Comparison of ENCODE assay signal across 1 cellular context in the genomic region with DNA sequence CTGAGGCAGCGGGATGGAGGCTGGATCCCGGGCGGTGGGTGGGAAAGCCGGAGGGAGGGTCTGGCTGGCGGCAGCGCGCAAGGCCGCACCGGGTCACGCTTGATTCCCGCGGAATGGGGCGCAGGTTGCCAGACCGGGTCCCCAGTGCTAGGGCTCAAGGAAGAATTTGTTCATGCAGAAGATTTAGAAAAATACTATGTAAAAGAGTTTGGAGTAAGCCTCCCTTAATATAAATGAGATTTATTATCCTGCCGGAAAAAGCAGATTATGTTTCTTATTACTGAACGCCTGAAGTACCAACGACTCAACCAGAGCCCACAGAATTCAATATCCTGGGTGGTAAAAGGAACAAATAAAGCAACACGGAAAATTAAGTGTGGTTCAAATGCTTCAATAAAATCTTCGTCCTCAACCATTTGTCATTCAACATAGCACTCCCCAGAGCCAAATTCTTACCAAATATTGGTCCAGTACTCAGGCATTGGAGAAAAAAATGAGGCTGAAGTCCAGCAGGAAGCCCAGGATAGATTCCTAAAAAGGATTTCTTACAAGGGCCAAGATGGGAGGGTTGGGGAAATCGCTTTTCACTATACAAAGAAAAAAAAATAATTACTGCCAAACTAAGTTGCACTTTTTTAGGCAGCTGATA.
TF ChIP-seq lines count a peak whose summit lies in the region.

No MANE protein-coding gene starts in this region.

TF ChIP-seq in H1, 55 proteins besides CTCF, POLR2A, EP300 and RAD21 (continued from another document):
- TF ChIP-seq, protein P1, sequence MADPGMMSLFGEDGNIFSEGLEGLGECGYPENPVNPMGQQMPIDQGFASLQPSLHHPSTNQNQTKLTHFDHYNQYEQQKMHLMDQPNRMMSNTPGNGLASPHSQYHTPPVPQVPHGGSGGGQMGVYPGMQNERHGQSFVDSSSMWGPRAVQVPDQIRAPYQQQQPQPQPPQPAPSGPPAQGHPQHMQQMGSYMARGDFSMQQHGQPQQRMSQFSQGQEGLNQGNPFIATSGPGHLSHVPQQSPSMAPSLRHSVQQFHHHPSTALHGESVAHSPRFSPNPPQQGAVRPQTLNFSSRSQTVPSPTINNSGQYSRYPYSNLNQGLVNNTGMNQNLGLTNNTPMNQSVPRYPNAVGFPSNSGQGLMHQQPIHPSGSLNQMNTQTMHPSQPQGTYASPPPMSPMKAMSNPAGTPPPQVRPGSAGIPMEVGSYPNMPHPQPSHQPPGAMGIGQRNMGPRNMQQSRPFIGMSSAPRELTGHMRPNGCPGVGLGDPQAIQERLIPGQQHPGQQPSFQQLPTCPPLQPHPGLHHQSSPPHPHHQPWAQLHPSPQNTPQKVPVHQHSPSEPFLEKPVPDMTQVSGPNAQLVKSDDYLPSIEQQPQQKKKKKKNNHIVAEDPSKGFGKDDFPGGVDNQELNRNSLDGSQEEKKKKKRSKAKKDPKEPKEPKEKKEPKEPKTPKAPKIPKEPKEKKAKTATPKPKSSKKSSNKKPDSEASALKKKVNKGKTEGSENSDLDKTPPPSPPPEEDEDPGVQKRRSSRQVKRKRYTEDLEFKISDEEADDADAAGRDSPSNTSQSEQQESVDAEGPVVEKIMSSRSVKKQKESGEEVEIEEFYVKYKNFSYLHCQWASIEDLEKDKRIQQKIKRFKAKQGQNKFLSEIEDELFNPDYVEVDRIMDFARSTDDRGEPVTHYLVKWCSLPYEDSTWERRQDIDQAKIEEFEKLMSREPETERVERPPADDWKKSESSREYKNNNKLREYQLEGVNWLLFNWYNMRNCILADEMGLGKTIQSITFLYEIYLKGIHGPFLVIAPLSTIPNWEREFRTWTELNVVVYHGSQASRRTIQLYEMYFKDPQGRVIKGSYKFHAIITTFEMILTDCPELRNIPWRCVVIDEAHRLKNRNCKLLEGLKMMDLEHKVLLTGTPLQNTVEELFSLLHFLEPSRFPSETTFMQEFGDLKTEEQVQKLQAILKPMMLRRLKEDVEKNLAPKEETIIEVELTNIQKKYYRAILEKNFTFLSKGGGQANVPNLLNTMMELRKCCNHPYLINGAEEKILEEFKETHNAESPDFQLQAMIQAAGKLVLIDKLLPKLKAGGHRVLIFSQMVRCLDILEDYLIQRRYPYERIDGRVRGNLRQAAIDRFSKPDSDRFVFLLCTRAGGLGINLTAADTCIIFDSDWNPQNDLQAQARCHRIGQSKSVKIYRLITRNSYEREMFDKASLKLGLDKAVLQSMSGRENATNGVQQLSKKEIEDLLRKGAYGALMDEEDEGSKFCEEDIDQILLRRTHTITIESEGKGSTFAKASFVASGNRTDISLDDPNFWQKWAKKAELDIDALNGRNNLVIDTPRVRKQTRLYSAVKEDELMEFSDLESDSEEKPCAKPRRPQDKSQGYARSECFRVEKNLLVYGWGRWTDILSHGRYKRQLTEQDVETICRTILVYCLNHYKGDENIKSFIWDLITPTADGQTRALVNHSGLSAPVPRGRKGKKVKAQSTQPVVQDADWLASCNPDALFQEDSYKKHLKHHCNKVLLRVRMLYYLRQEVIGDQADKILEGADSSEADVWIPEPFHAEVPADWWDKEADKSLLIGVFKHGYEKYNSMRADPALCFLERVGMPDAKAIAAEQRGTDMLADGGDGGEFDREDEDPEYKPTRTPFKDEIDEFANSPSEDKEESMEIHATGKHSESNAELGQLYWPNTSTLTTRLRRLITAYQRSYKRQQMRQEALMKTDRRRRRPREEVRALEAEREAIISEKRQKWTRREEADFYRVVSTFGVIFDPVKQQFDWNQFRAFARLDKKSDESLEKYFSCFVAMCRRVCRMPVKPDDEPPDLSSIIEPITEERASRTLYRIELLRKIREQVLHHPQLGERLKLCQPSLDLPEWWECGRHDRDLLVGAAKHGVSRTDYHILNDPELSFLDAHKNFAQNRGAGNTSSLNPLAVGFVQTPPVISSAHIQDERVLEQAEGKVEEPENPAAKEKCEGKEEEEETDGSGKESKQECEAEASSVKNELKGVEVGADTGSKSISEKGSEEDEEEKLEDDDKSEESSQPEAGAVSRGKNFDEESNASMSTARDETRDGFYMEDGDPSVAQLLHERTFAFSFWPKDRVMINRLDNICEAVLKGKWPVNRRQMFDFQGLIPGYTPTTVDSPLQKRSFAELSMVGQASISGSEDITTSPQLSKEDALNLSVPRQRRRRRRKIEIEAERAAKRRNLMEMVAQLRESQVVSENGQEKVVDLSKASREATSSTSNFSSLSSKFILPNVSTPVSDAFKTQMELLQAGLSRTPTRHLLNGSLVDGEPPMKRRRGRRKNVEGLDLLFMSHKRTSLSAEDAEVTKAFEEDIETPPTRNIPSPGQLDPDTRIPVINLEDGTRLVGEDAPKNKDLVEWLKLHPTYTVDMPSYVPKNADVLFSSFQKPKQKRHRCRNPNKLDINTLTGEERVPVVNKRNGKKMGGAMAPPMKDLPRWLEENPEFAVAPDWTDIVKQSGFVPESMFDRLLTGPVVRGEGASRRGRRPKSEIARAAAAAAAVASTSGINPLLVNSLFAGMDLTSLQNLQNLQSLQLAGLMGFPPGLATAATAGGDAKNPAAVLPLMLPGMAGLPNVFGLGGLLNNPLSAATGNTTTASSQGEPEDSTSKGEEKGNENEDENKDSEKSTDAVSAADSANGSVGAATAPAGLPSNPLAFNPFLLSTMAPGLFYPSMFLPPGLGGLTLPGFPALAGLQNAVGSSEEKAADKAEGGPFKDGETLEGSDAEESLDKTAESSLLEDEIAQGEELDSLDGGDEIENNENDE (IDR thresholded peaks at IDR 0.05; ENCODE audit: insufficient replicate concordance, low read length) = no peak
- TF ChIP-seq, protein P2, sequence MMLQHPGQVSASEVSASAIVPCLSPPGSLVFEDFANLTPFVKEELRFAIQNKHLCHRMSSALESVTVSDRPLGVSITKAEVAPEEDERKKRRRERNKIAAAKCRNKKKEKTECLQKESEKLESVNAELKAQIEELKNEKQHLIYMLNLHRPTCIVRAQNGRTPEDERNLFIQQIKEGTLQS (IDR thresholded peaks at IDR 0.05; ENCODE audit: insufficient read depth, low read depth, low read length) = no peak
- TF ChIP-seq SP4 (IDR thresholded peaks at IDR 0.05; ENCODE audit: low read length) (no peak), PHF8 (conservative IDR thresholded peaks at IDR 0.05; ENCODE audit: low read depth, low read length) (peak; percentile 76), CTBP2 (IDR thresholded peaks at IDR 0.05; ENCODE audit: borderline replicate concordance, insufficient read depth, insufficient read length, low read length) (no peak), CEBPB (IDR thresholded peaks at IDR 0.05; ENCODE audit: low read depth, low read length) (no peak), SAP30 (IDR thresholded peaks at IDR 0.05; ENCODE audit: insufficient read depth, insufficient replicate concordance, low read length) (no peak), NRF1 (IDR thresholded peaks at IDR 0.05; ENCODE audit: low read depth, low read length) (no peak)
- TF ChIP-seq, protein P3, sequence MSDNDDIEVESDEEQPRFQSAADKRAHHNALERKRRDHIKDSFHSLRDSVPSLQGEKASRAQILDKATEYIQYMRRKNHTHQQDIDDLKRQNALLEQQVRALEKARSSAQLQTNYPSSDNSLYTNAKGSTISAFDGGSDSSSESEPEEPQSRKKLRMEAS (IDR thresholded peaks at IDR 0.05) = peak; percentile 49; the same call in 1 of the 2 replicates
- TF ChIP-seq, protein P4, sequence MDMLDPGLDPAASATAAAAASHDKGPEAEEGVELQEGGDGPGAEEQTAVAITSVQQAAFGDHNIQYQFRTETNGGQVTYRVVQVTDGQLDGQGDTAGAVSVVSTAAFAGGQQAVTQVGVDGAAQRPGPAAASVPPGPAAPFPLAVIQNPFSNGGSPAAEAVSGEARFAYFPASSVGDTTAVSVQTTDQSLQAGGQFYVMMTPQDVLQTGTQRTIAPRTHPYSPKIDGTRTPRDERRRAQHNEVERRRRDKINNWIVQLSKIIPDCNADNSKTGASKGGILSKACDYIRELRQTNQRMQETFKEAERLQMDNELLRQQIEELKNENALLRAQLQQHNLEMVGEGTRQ (IDR thresholded peaks at IDR 0.05; ENCODE audit: low read length) = no peak
